ENCODE assay signal across 16 cellular contexts in genomic region chr17:35189291-35189690, GRCh38. TPM values are rescaled to one million over a fixed set of nuclear protein-coding genes. Genes with fewer than 3 reads are reported as not detected.
A peak's percentile ranks its signal among the peaks of the same experiment; 100 is the strongest.
DNase-seq lines count a peak whose midpoint lies in the region; ATAC-seq, FAIRE-seq and TF ChIP-seq lines count a peak whose summit lies in the region.
"Had no signal": no experiment of that assay in that cellular context is flagged by ENCODE, and none has a peak within 500 bp of the region (broad histone marks: within the 10 kb centered on the region; RNA-seq: fewer than 3 reads in every experiment).

No MANE protein-coding gene starts in this region.

- intact Hi-C loops in activated CD8-positive, alpha-beta T cell treated with anti-CD3 and anti-CD28 coated beads for 36 hours (cut with micrococcal nuclease): no loop called here
- intact Hi-C loops in thyroid gland (cut with DNase I): no loop called here

- peak; percentile 58 for FAIRE-seq in keratinocyte (lab: Jason Lieb, UNC)
- FAIRE-seq: D721Med had no signal

- H3K4me3 ChIP-seq in keratinocyte (ENCODE audit: control insufficient read depth in 2 of 3, extremely low read depth in 1 of 3, insufficient read depth in 2 of 3, low read depth in 1 of 3, low read length in 3 of 3) (no peak overlapping the region), thyroid gland (replicated peaks in 1 of 3) (no peak overlapping the region)
- H3K4me3 ChIP-seq: lung, spleen had no signal

- dilution Hi-C loops in keratinocyte (cut with MboI; ENCODE audit: extremely low pct_ligation_motif_present, low sequenced_read_pairs): no loop called here

- H2AFZ ChIP-seq in keratinocyte (ENCODE audit: control insufficient read depth, low read length): no peak overlapping the region

- no peaks in the 10 kb centered on the region for H3K27me3 ChIP-seq in keratinocyte (ENCODE audit: control insufficient read depth, extremely low read depth, insufficient read depth, low read length)
- H3K27me3 ChIP-seq in thyroid gland: no peaks in the 10 kb centered on the region
- H3K27me3 ChIP-seq: spleen had no signal

- H3K4me3 Mint-ChIP-seq in activated CD8-positive, alpha-beta T cell treated with anti-CD3 and anti-CD28 coated beads for 36 hours: peak overlapping the region; percentile 65
- H3K4me3 Mint-ChIP-seq: brain, type B pancreatic cell had no signal

- H3K36me3 Mint-ChIP-seq in activated CD8-positive, alpha-beta T cell treated with anti-CD3 and anti-CD28 coated beads for 36 hours (ENCODE audit: low read depth): no peaks in the 10 kb centered on the region
- H3K36me3 Mint-ChIP-seq: brain, type B pancreatic cell had no signal

- ATAC-seq in activated CD8-positive, alpha-beta T cell treated with anti-CD3 and anti-CD28 coated beads for 36 hours: no peak
- no peak for ATAC-seq in HG03159 (IDR thresholded peaks at IDR 0.05; ENCODE audit: unreplicated experiment)
- ATAC-seq: Panc1 had no signal

- H3K79me2 ChIP-seq in keratinocyte (ENCODE audit: control insufficient read depth, insufficient read depth, low read length): no peaks in the 10 kb centered on the region

- no peaks in the 10 kb centered on the region for H3K9me3 ChIP-seq in keratinocyte (ENCODE audit: control insufficient read depth, low read depth, low read length)
- H3K9me3 ChIP-seq in thyroid gland: no peaks in the 10 kb centered on the region
- H3K9me3 ChIP-seq: spleen had no signal

- in situ Hi-C loops in GM13977 (cut with MboI; ENCODE audit: low pct_unique_long_range_greater_than_20kb, low sequenced_read_pairs, unreplicated experiment): no loop called here

- no peak for TF ChIP-seq POLR2A in thyroid gland (IDR thresholded peaks at IDR 0.05)

- no peaks in the 10 kb centered on the region for H3K27me3 Mint-ChIP-seq in activated CD8-positive, alpha-beta T cell treated with anti-CD3 and anti-CD28 coated beads for 36 hours

- H3K4me1 ChIP-seq in keratinocyte (ENCODE audit: control insufficient read depth, extremely low read depth, insufficient read depth, low read length) (peaks cover 19% of the 10 kb centered on the region), thyroid gland (no peaks in the 10 kb centered on the region)

- no peaks in the 10 kb centered on the region for H3K9me1 ChIP-seq in keratinocyte (ENCODE audit: control insufficient read depth, extremely low read depth, insufficient read depth, low read length)

- no peak overlapping the region for H3K27ac ChIP-seq in keratinocyte (ENCODE audit: control insufficient read depth, insufficient read depth, low read length)
- no peak overlapping the region for H3K27ac ChIP-seq in thyroid gland
- H3K27ac ChIP-seq: WERI-Rb-1 had no signal

- H3K9ac ChIP-seq in keratinocyte (ENCODE audit: control insufficient read depth, extremely low read depth, insufficient read depth, low read length): no peak overlapping the region

- no peaks in the 10 kb centered on the region for H3K36me3 ChIP-seq in keratinocyte (ENCODE audit: control insufficient read depth in 2 of 2, extremely low read depth in 1 of 2, insufficient read depth in 2 of 2, low read length in 2 of 2)
- no peaks in the 10 kb centered on the region for H3K36me3 ChIP-seq in thyroid gland
- H3K36me3 ChIP-seq: spleen, WERI-Rb-1 had no signal

- CTCF ChIA-PET in activated CD8-positive, alpha-beta T cell treated with anti-CD3 and anti-CD28 coated beads for 36 hours (lab: Charles Lee): interaction anchor here (2.1 kb wide), 1 partner anchor 25 kb away, joined by 8 read pairs; no protein-coding TSS in a partner anchor

- no peak for TF ChIP-seq CTCF in activated CD8-positive, alpha-beta T cell treated with anti-CD3 and anti-CD28 coated beads for 36 hours (IDR thresholded peaks at IDR 0.05)
- TF ChIP-seq CTCF in keratinocyte (optimal IDR thresholded peaks at IDR 0.05 in 1 of 3, IDR thresholded peaks at IDR 0.05 in 1 of 3, conservative IDR thresholded peaks at IDR 0.05 in 1 of 3; ENCODE audit: extremely low read depth in 1 of 3, insufficient read depth in 2 of 3, low read length in 3 of 3) (no peak), GM13977 (IDR thresholded peaks at IDR 0.05; ENCODE audit: extremely low read depth, insufficient read depth, missing control alignments) (no peak), thyroid gland (IDR thresholded peaks at IDR 0.05) (no peak)

- 65 to 73% methylated on average over 3 of the region's 3 CpGs for WGBS in thyroid gland, 2 donors

- peaks cover 2% of the 10 kb centered on the region for H3K9me3 Mint-ChIP-seq in activated CD8-positive, alpha-beta T cell treated with anti-CD3 and anti-CD28 coated beads for 36 hours
- H3K9me3 Mint-ChIP-seq: type B pancreatic cell had no signal

- DNase-seq in ELR (ENCODE audit: low read depth) (peak; percentile 13), MV-4-11 (lab: John Stamatoyannopoulos, UW) (peak; percentile 92), keratinocyte (ENCODE audit: low read depth, low spot score) (no peak), GM13977 (ENCODE audit: low spot score) (no peak), thyroid gland (no peak)
- DNase-seq in activated CD8-positive, alpha-beta T cell treated with anti-CD3 and anti-CD28 coated beads for 36 hours: no peak
- DNase-seq in activated CD8-positive, alpha-beta memory T cell treated with anti-CD3 and anti-CD28 coated beads, Interleukin-2, amount 50 U/mL, for 48 hours: no peak
- DNase-seq: NCI-H2227 treated with DMSO at 0.1 percent for 48 hours, spleen, WERI-Rb-1 had no signal

- peak overlapping the region; percentile 76 for H3K27ac Mint-ChIP-seq in activated CD8-positive, alpha-beta T cell treated with anti-CD3 and anti-CD28 coated beads for 36 hours
- H3K27ac Mint-ChIP-seq: brain had no signal

- POLR2A ChIA-PET in activated CD8-positive, alpha-beta T cell treated with anti-CD3 and anti-CD28 coated beads for 36 hours (lab: Charles Lee): interaction anchor here (0.9 kb wide), 1 partner anchor 349 kb away, joined by 3 read pairs; no protein-coding TSS in a partner anchor

- H3K4me1 Mint-ChIP-seq in activated CD8-positive, alpha-beta T cell treated with anti-CD3 and anti-CD28 coated beads for 36 hours (ENCODE audit: low read depth): peaks cover 65% of the 10 kb centered on the region
- H3K4me1 Mint-ChIP-seq: brain had no signal

- H3K4me2 ChIP-seq in keratinocyte (ENCODE audit: control insufficient read depth, extremely low read depth, insufficient read depth, low read depth, low read length): no peak overlapping the region

- no peaks in the 10 kb centered on the region for H4K20me1 ChIP-seq in keratinocyte (ENCODE audit: control insufficient read depth, extremely low read depth, insufficient read depth, low read length)

RNA-seq across cellular contexts. Expression of gene SLC35G3, which starts 4.9 kb away (rescaled TPM):
- total RNA-seq in activated CD8-positive, alpha-beta T cell treated with anti-CD3 and anti-CD28 coated beads for 36 hours: not detected
- not detected in 3 replicates for polyA plus RNA-seq in keratinocyte
- not detected for polyA plus RNA-seq in keratinocyte (2011; ENCODE audit: low read depth)
- polyA plus RNA-seq in keratinocyte (2011; cell fraction: cytosol; rRNA removed): not detected in 2 replicates
- not detected in 2 replicates for polyA plus RNA-seq in keratinocyte (2011; cell fraction: nucleus; rRNA removed)
- not detected in 2 replicates for polyA plus RNA-seq in keratinocyte (2012; ENCODE audit: low replicate concordance)
- not detected in 3 replicates for polyA minus RNA-seq in keratinocyte
- not detected for polyA minus RNA-seq in keratinocyte (2011; cell fraction: cytosol; rRNA and poly(A)+ RNA removed)
- not detected in 2 replicates for polyA minus RNA-seq in keratinocyte (2011; cell fraction: nucleus; rRNA and poly(A)+ RNA removed)
- total RNA-seq in thyroid gland: not detected
- total RNA-seq: lung, spleen had no signal

RNA-seq across cellular contexts. Expression of gene UNC45B, which starts 41.7 kb away (rescaled TPM):
- total RNA-seq in activated CD8-positive, alpha-beta T cell treated with anti-CD3 and anti-CD28 coated beads for 36 hours: under 1 TPM in 1 of 2 experiments, not detected in 1; 0.11 TPM
- 0.03 to 0.04 TPM in 2 of 3 replicates, not detected in the other for polyA plus RNA-seq in keratinocyte
- 0.10 TPM for polyA plus RNA-seq in keratinocyte (2011; ENCODE audit: low read depth)
- polyA plus RNA-seq in keratinocyte (2011; cell fraction: cytosol; rRNA removed): 0.02 and 0.03 TPM in 2 replicates
- polyA plus RNA-seq in keratinocyte (2011; cell fraction: nucleus; rRNA removed): 0.11 and 0.15 TPM in 2 replicates
- polyA plus RNA-seq in keratinocyte (2012; ENCODE audit: low replicate concordance): 0.04 TPM in 1 of 2 replicates, not detected in the other
- polyA minus RNA-seq in keratinocyte: 0.06 to 0.30 TPM in 2 of 3 replicates, not detected in the other
- not detected for polyA minus RNA-seq in keratinocyte (2011; cell fraction: cytosol; rRNA and poly(A)+ RNA removed)
- polyA minus RNA-seq in keratinocyte (2011; cell fraction: nucleus; rRNA and poly(A)+ RNA removed): not detected in 2 replicates
- not detected for total RNA-seq in thyroid gland

RNA-seq across cellular contexts. Expression of gene NLE1, which starts 47.2 kb away (rescaled TPM):
- total RNA-seq in activated CD8-positive, alpha-beta T cell treated with anti-CD3 and anti-CD28 coated beads for 36 hours: 10 to 100 TPM; 49.1 to 49.8 TPM
- 13.5 to 18.6 TPM (median 16.0 TPM) in 3 replicates for polyA plus RNA-seq in keratinocyte
- polyA plus RNA-seq in keratinocyte (2011; ENCODE audit: low read depth): 3.7 TPM
- polyA plus RNA-seq in keratinocyte (2011; cell fraction: cytosol; rRNA removed): 11.1 and 15.0 TPM in 2 replicates
- polyA plus RNA-seq in keratinocyte (2011; cell fraction: nucleus; rRNA removed): 16.8 and 17.2 TPM in 2 replicates
- 9.8 and 19.7 TPM in 2 replicates for polyA plus RNA-seq in keratinocyte (2012; ENCODE audit: low replicate concordance)
- 15.4 to 28.5 TPM (median 18.9 TPM) in 3 replicates for polyA minus RNA-seq in keratinocyte
- 35.7 TPM for polyA minus RNA-seq in keratinocyte (2011; cell fraction: cytosol; rRNA and poly(A)+ RNA removed)
- 7.5 and 12.3 TPM in 2 replicates for polyA minus RNA-seq in keratinocyte (2011; cell fraction: nucleus; rRNA and poly(A)+ RNA removed)
- 10 to 100 TPM in 3 of 4 donors, 1 to 10 TPM in 1; 9.7 to 13.6 (median 11.6) TPM for total RNA-seq in thyroid gland

RNA-seq across cellular contexts. Expression of gene SLFN5, which starts 53.6 kb away (rescaled TPM):
- 10 to 100 TPM; 29.1 to 32.7 TPM for total RNA-seq in activated CD8-positive, alpha-beta T cell treated with anti-CD3 and anti-CD28 coated beads for 36 hours
- 51.4 to 101 TPM (median 79.9 TPM) in 3 replicates for polyA plus RNA-seq in keratinocyte
- polyA plus RNA-seq in keratinocyte (2011; ENCODE audit: low read depth): 38.9 TPM
- 33.9 and 61.9 TPM in 2 replicates for polyA plus RNA-seq in keratinocyte (2011; cell fraction: cytosol; rRNA removed)
- 64.9 and 82.1 TPM in 2 replicates for polyA plus RNA-seq in keratinocyte (2011; cell fraction: nucleus; rRNA removed)
- 26.7 and 74.4 TPM in 2 replicates for polyA plus RNA-seq in keratinocyte (2012; ENCODE audit: low replicate concordance)
- polyA minus RNA-seq in keratinocyte: 53.5 to 129 TPM (median 69.1 TPM) in 3 replicates
- polyA minus RNA-seq in keratinocyte (2011; cell fraction: cytosol; rRNA and poly(A)+ RNA removed): 30.3 TPM
- polyA minus RNA-seq in keratinocyte (2011; cell fraction: nucleus; rRNA and poly(A)+ RNA removed): 66.7 and 149 TPM in 2 replicates
- 10 to 100 TPM; 12.1 to 30.1 (median 17.7) TPM for total RNA-seq in thyroid gland

Comparison
In these comparisons a context has a peak if more than half of its experiments do, and no peak if none do; other contexts are left out.
1. DNase-seq: peak in ELR (single experiment) and MV-4-11 (single experiment); none in activated CD8-positive, alpha-beta T cell treated with anti-CD3 and anti-CD28 coated beads for 36 hours (single experiment), keratinocyte (single experiment), GM13977 (single experiment), thyroid gland (0 of 2) and activated CD8-positive, alpha-beta memory T cell treated with anti-CD3 and anti-CD28 coated beads, Interleukin-2, amount 50 U/mL, for 48 hours (single experiment).